Comparison of ENCODE assay signal across 17 cellular contexts in the genomic region with DNA sequence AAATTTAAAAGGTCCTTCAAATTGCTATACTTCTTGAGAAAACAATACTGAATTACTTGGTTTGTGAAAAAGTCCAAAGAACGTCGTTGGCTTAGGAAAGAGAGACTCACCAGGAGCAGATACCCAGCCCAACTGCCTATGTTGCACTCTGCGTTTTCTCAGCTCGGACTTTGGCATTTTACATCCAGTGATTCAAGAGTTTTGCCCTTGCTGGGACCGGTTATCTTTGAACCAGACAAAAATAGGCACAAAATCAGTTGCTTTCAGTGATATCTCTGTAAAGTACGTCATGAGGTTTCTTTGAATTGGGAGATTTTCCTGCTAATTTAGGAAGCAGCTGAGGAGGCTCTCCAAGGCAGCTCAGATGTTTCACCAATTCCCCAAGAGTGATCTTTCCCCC. TPM values are rescaled to one million over a fixed set of nuclear protein-coding genes. Genes with fewer than 3 reads are reported as not detected.
A peak's percentile ranks its signal among the peaks of the same experiment; 100 is the strongest.
DNase-seq lines count a peak whose midpoint lies in the region; ATAC-seq and TF ChIP-seq lines count a peak whose summit lies in the region.
"Had no signal": no experiment of that assay in that cellular context is flagged by ENCODE, and none has a peak within 500 bp of the region (broad histone marks: within the 10 kb centered on the region; RNA-seq: fewer than 3 reads in every experiment).

No MANE protein-coding gene starts in this region.

- H3K27ac Mint-ChIP-seq in immature natural killer cell (no peak overlapping the region), GM23338 (no peak overlapping the region)
- H3K27ac Mint-ChIP-seq: CD4-positive, alpha-beta T cell had no signal

- intact Hi-C loops in Right ventricle myocardium inferior (cut with DNase I) = loop anchor here (5.0 kb wide), 1 partner anchor 136 kb away; no protein-coding TSS in a partner anchor
- intact Hi-C loops in left ventricle myocardium inferior (cut with micrococcal nuclease) = no loop called here
- intact Hi-C loops in mammary epithelial cell (cut with micrococcal nuclease) = no loop called here

- no peaks in the 10 kb centered on the region for H3F3A ChIP-seq in GM23338 (replicated peaks; ENCODE audit: low read depth)

- H3K9me3 ChIP-seq in right atrium auricular region (no peaks in the 10 kb centered on the region), cardiac muscle cell (ENCODE audit: low read depth) (no peaks in the 10 kb centered on the region), left ventricle myocardium inferior (replicated peaks) (no peaks in the 10 kb centered on the region), mammary epithelial cell (replicated peaks; ENCODE audit: insufficient read depth, low read length) (no peaks in the 10 kb centered on the region)
- H3K9me3 ChIP-seq: A549, HAP-1 had no signal

- in situ Hi-C loops in mammary epithelial cell (cut with MboI; ENCODE audit: low sequenced_read_pairs in 2 of 2) = no loop called here

- H3K36me3 Mint-ChIP-seq in immature natural killer cell = no peaks in the 10 kb centered on the region
- H3K36me3 Mint-ChIP-seq in GM23338 (ENCODE audit: low read depth) = no peaks in the 10 kb centered on the region; the same call in 2 of the 3 replicates

- ATAC-seq in Right ventricle myocardium inferior = peak; percentile 26
- ATAC-seq in GM23338 = no peak
- ATAC-seq: A549 had no signal

- no peaks in the 10 kb centered on the region for H3K4me1 Mint-ChIP-seq in immature natural killer cell
- H3K4me1 Mint-ChIP-seq in GM23338 = peaks cover 34% of the 10 kb centered on the region

- H3K4me1 ChIP-seq in right atrium auricular region = peaks cover 0 to 60% of the 10 kb centered on the region in 2 donors
- H3K4me1 ChIP-seq in cardiac muscle cell (ENCODE audit: low read depth) = peaks cover 82% of the 10 kb centered on the region
- H3K4me1 ChIP-seq in left ventricle myocardium inferior = peaks cover 100% of the 10 kb centered on the region
- H3K4me1 ChIP-seq in mammary epithelial cell (ENCODE audit: insufficient read depth, low read length) = peaks cover 10% of the 10 kb centered on the region
- H3K4me1 ChIP-seq in GM23338 (ENCODE audit: insufficient read depth) = peaks cover 24% of the 10 kb centered on the region
- H3K4me1 ChIP-seq: HAP-1 had no signal

- H3K27ac ChIP-seq in right atrium auricular region (peak overlapping the region in 1 of 2 donors; percentile 26), cardiac muscle cell (peak overlapping the region; percentile 94), left ventricle myocardium inferior (replicated peaks) (peak overlapping the region; percentile 74), mammary epithelial cell (ENCODE audit: insufficient read depth, low read depth, low read length) (no peak overlapping the region), GM23338 (ENCODE audit: low read depth) (no peak overlapping the region)
- H3K27ac ChIP-seq: 22Rv1, A549, C4-2B, HL-60 had no signal

- H3K36me3 ChIP-seq in right atrium auricular region (no peaks in the 10 kb centered on the region), cardiac muscle cell (no peaks in the 10 kb centered on the region), left ventricle myocardium inferior (no peaks in the 10 kb centered on the region), mammary epithelial cell (ENCODE audit: insufficient read depth, low read length) (no peaks in the 10 kb centered on the region), GM23338 (ENCODE audit: insufficient read depth) (no peaks in the 10 kb centered on the region)
- H3K36me3 ChIP-seq: HAP-1 had no signal

- CTCF ChIA-PET in mammary epithelial cell (lab: Charles Lee; ENCODE audit: low non-redundant PET) = no interaction called here

- TF ChIP-seq CTCF in right atrium auricular region (IDR thresholded peaks at IDR 0.05) (no peak), cardiac muscle cell (IDR thresholded peaks at IDR 0.05; ENCODE audit: low read depth, low read length) (no peak), left ventricle myocardium inferior (IDR thresholded peaks at IDR 0.05; ENCODE audit: borderline replicate concordance) (no peak), mammary epithelial cell (conservative IDR thresholded peaks at IDR 0.05 in 1 of 2, IDR thresholded peaks at IDR 0.05 in 1 of 2; ENCODE audit: extremely low read depth in 1 of 2, insufficient read depth in 1 of 2, low read depth in 1 of 2, low read length in 2 of 2) (no peak), GM23338 (conservative IDR thresholded peaks at IDR 0.05; ENCODE audit: low read depth in 2 of 2) (no peak)

- H3K4me3 ChIP-seq in right atrium auricular region (no peak overlapping the region), cardiac muscle cell (no peak overlapping the region), left ventricle myocardium inferior (peak overlapping the region; percentile 4), mammary epithelial cell (replicated peaks in 1 of 3; ENCODE audit: insufficient read depth in 1 of 3, low read depth in 2 of 3, low read length in 3 of 3) (no peak overlapping the region), GM23338 (no peak overlapping the region)
- H3K4me3 ChIP-seq: A549, HAP-1 had no signal

- WGBS in mammary epithelial cell (ENCODE audit: low coverage, missing lambda C conversion rate) = 98% methylated on average over 6 of the region's 6 CpGs

- no TSS peak for BruUV-seq in mammary epithelial cell (replicated peaks; lab: Mats Ljungman, UMichigan)

- H3K27me3 ChIP-seq in right atrium auricular region = no peaks in the 10 kb centered on the region
- no peaks in the 10 kb centered on the region for H3K27me3 ChIP-seq in cardiac muscle cell
- peaks cover 6% of the 10 kb centered on the region for H3K27me3 ChIP-seq in left ventricle myocardium inferior (ENCODE audit: low read depth)
- H3K27me3 ChIP-seq in mammary epithelial cell (ENCODE audit: insufficient read depth, low read length) = no peaks in the 10 kb centered on the region
- no peaks in the 10 kb centered on the region for H3K27me3 ChIP-seq in GM23338 (ENCODE audit: insufficient read depth)

- H2AFZ ChIP-seq in mammary epithelial cell (ENCODE audit: low read depth, low read length) (no peak overlapping the region), GM23338 (no peak overlapping the region)

- peaks cover 3 to 13% (median 3%) of the 10 kb centered on the region in 3 donors for H3K27me3 Mint-ChIP-seq in immature natural killer cell (ENCODE audit: low read depth in 3 of 3)
- H3K27me3 Mint-ChIP-seq in GM23338 (ENCODE audit: insufficient read depth, low read depth, poor library complexity) = peaks cover 4% of the 10 kb centered on the region

- no peaks in the 10 kb centered on the region for H4K20me1 ChIP-seq in mammary epithelial cell (ENCODE audit: insufficient read depth, low read length)
- no peaks in the 10 kb centered on the region for H4K20me1 ChIP-seq in GM23338 (replicated peaks; ENCODE audit: insufficient read depth)

- H3K4me3 Mint-ChIP-seq in immature natural killer cell (no peak overlapping the region), GM23338 (no peak overlapping the region)
- H3K4me3 Mint-ChIP-seq: CD4-positive, alpha-beta T cell had no signal

- H3K4me2 ChIP-seq in mammary epithelial cell (ENCODE audit: insufficient read depth, low read depth, low read length) (no peak overlapping the region), GM23338 (no peak overlapping the region)
- H3K4me2 ChIP-seq: A549 had no signal

- H3K9me2 ChIP-seq in GM23338 (ENCODE audit: insufficient read depth) = peaks cover 14% of the 10 kb centered on the region; the same call in 1 of the 2 replicates

- dilution Hi-C loops in mammary epithelial cell (cut with HindIII; ENCODE audit: low sequenced_read_pairs) = no loop called here

- DNase-seq in Right ventricle myocardium inferior (ENCODE audit: missing footprints) (no peak), right atrium auricular region (ENCODE audit: low spot score) (no peak), cardiac muscle cell (ENCODE audit: low read depth in 1 of 2, low spot score in 1 of 2) (peak; percentile 69 to 79), left ventricle myocardium inferior (no peak), mammary epithelial cell (no peak), immature natural killer cell (no peak), GM23338 (ENCODE audit: low spot score) (no peak)
- DNase-seq: AML-193; CD4-positive, alpha-beta T cell; DMS79 treated with DMSO at 0.1 percent for 48 hours; GF-D8; IMR-90 had no signal

- H3K9me3 Mint-ChIP-seq in immature natural killer cell = peaks cover 0 to 5% (median 0%) of the 10 kb centered on the region in 6 donors
- H3K9me3 Mint-ChIP-seq in GM23338 = no peaks in the 10 kb centered on the region; the same call in 2 of the 3 replicates
- H3K9me3 Mint-ChIP-seq: CD4-positive, alpha-beta T cell had no signal

- H3K9ac ChIP-seq in mammary epithelial cell (ENCODE audit: insufficient read depth, low read length) = no peak overlapping the region

- H3K79me2 ChIP-seq in mammary epithelial cell (ENCODE audit: insufficient read depth, low read length) (peaks cover 73% of the 10 kb centered on the region), GM23338 (replicated peaks; ENCODE audit: insufficient read depth) (no peaks in the 10 kb centered on the region)

TF ChIP-seq in GM23338, 12 proteins besides CTCF, POLR2A, EP300 and RAD21 (continues in another document):
- TF ChIP-seq POLR2AphosphoS5 (IDR thresholded peaks at IDR 0.05; ENCODE audit: low read depth) (no peak), NANOG (IDR thresholded peaks at IDR 0.05; ENCODE audit: borderline replicate concordance) (no peak), ZNF114 (CRISPR knock-in tag; IDR thresholded peaks at IDR 0.05) (no peak), EZH2phosphoT487 (IDR thresholded peaks at IDR 0.05; ENCODE audit: unreplicated experiment) (no peak), JUNB (IDR thresholded peaks at IDR 0.05; ENCODE audit: unreplicated experiment) (no peak), ZNF331 (CRISPR knock-in tag; IDR thresholded peaks at IDR 0.05; ENCODE audit: low read depth) (no peak), EZH2 (IDR thresholded peaks at IDR 0.05; ENCODE audit: low read depth, unreplicated experiment) (no peak)
- TF ChIP-seq, protein P1, sequence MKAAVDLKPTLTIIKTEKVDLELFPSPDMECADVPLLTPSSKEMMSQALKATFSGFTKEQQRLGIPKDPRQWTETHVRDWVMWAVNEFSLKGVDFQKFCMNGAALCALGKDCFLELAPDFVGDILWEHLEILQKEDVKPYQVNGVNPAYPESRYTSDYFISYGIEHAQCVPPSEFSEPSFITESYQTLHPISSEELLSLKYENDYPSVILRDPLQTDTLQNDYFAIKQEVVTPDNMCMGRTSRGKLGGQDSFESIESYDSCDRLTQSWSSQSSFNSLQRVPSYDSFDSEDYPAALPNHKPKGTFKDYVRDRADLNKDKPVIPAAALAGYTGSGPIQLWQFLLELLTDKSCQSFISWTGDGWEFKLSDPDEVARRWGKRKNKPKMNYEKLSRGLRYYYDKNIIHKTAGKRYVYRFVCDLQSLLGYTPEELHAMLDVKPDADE (IDR thresholded peaks at IDR 0.05) = no peak

RNA-seq across cellular contexts. Expression of a gene that starts 29.3 kb away (rescaled TPM):
- total RNA-seq in Right ventricle myocardium inferior = 350 TPM
- 100 to 1,000 TPM in 1 of 2 donors, 10 to 100 TPM in 1; 66.0 to 114 TPM for total RNA-seq in right atrium auricular region
- total RNA-seq in cardiac muscle cell = 262 and 347 TPM in 2 replicates
- 127 and 129 TPM in 2 replicates for polyA plus RNA-seq in cardiac muscle cell
- 346 TPM for total RNA-seq in left ventricle myocardium inferior
- total RNA-seq in mammary epithelial cell = 10 to 100 TPM; 28.1 to 51.5 TPM
- polyA plus RNA-seq in mammary epithelial cell = 18.3 TPM
- polyA minus RNA-seq in mammary epithelial cell = 37.2 TPM
- polyA plus RNA-seq in immature natural killer cell = not detected
- 7.1 and 8.7 TPM in 2 replicates for total RNA-seq in GM23338 (2014; rRNA removed; shearing (Covaris generic))
- 2.4 and 2.7 TPM in 2 replicates for polyA plus RNA-seq in GM23338 (2016; fragmentation: Nextera tagmentation; extraction: Ambion mirVana)
- total RNA-seq: CD4-positive, alpha-beta T cell had no signal

Comparison
In these comparisons a context has a peak if more than half of its experiments do, and no peak if none do; other contexts are left out.
1. DNase-seq: peak in cardiac muscle cell (2 of 2); none in Right ventricle myocardium inferior (single experiment), right atrium auricular region (single experiment), left ventricle myocardium inferior (single experiment), mammary epithelial cell (single experiment), immature natural killer cell (0 of 3) and GM23338 (single experiment).
2. H3K27ac ChIP-seq: peak in cardiac muscle cell (single experiment) and left ventricle myocardium inferior (single experiment); none in mammary epithelial cell (single experiment) and GM23338 (single experiment).